ENCODE assay signal across 10 cellular contexts in the genomic region with DNA sequence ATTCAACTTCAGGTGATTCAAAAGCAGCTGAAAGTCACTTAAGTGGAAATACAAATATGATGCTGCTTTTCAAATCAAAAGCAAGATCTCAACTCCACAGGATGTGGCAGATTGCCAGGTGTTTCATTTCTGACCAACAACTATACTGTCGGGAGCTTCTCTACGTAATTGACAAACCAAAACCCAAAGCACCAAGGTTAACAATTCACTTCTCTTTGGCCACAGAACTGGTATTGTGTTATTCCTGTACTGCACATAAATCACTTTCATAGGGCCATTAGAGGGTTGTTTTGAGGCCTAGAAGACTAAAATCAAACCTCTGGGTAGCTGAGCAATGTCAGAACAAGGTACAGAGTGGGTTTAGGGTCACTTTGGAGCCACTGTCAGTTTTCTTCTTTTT.
A peak's percentile ranks its signal among the peaks of the same experiment; 100 is the strongest.
DNase-seq lines count a peak whose midpoint lies in the region; ATAC-seq, FAIRE-seq and TF ChIP-seq lines count a peak whose summit lies in the region.
"Had no signal": no experiment of that assay in that cellular context is flagged by ENCODE, and none has a peak within 500 bp of the region (broad histone marks: within the 10 kb centered on the region; RNA-seq: fewer than 3 reads in every experiment).

No MANE protein-coding gene starts in this region.

- TF ChIP-seq CTCF in GM12878 (IDR thresholded peaks at IDR 0.05 in 2 of 3, conservative IDR thresholded peaks at IDR 0.05 in 1 of 3; ENCODE audit: control insufficient read depth in 2 of 3, extremely low read depth in 1 of 3, insufficient read depth in 1 of 3, low read depth in 3 of 3, low read length in 3 of 3) (no peak), SK-N-SH (IDR thresholded peaks at IDR 0.05) (no peak), WERI-Rb-1 (IDR thresholded peaks at IDR 0.05; ENCODE audit: low read depth, low read length) (no peak)

- H2AFZ ChIP-seq in GM12878 (ENCODE audit: control insufficient read depth, low read depth, low read length) (no peak overlapping the region), Karpas-422 (ENCODE audit: low read length) (no peak overlapping the region), SK-N-SH (ENCODE audit: low read depth) (no peak overlapping the region)

- no peak for TF ChIP-seq RAD21 in GM12878 (IDR thresholded peaks at IDR 0.05; ENCODE audit: insufficient read depth, low read depth, low read length)
- TF ChIP-seq RAD21 in SK-N-SH (IDR thresholded peaks at IDR 0.05; ENCODE audit: low read length) = no peak

- no peaks in the 10 kb centered on the region; the same call in 2 of the 3 replicates for H3K9me3 ChIP-seq in GM12878 (replicated peaks; ENCODE audit: control insufficient read depth, insufficient read depth, low read length)
- peaks cover 25% of the 10 kb centered on the region for H3K9me3 ChIP-seq in Karpas-422 (ENCODE audit: low read length)
- H3K9me3 ChIP-seq in SK-N-SH = no peaks in the 10 kb centered on the region
- H3K9me3 ChIP-seq in WERI-Rb-1 (ENCODE audit: severe bottlenecking) = peaks cover 2% of the 10 kb centered on the region
- H3K9me3 ChIP-seq: SJCRH30 had no signal

- intact Hi-C loops in GM12878 (cut with micrococcal nuclease; ENCODE audit: unreplicated experiment) = no loop called here

- RAD21 ChIA-PET in GM12878 (lab: Charles Lee; ENCODE audit: unreplicated experiment) = no interaction called here

- H4K20me1 ChIP-seq in GM12878 (ENCODE audit: control insufficient read depth, insufficient read depth) = no peaks in the 10 kb centered on the region
- H4K20me1 ChIP-seq in Karpas-422 (ENCODE audit: insufficient read depth, low read depth, low read length) = no peaks in the 10 kb centered on the region
- H4K20me1 ChIP-seq in SK-N-SH (ENCODE audit: insufficient read depth) = no peaks in the 10 kb centered on the region

- H3K4me3 ChIP-seq in GM12878 = no peak overlapping the region
- H3K4me3 ChIP-seq in Karpas-422 (ENCODE audit: low read length) = no peak overlapping the region
- no peak overlapping the region for H3K4me3 ChIP-seq in SK-N-SH (ENCODE audit: low read depth in 2 of 2, low read length in 1 of 2)
- no peak overlapping the region for H3K4me3 ChIP-seq in WERI-Rb-1 (ENCODE audit: low read depth, low read length)
- H3K4me3 ChIP-seq: SJCRH30 had no signal

- H3F3A ChIP-seq in SK-N-SH (replicated peaks; ENCODE audit: insufficient read depth) = no peaks in the 10 kb centered on the region

- POLR2A ChIA-PET in GM12878 (lab: Charles Lee) (no interaction called here), SK-N-SH (lab: Yijun Ruan, JAX) (no interaction called here)

- no peak for TF ChIP-seq POLR2A in GM12878 (IDR thresholded peaks at IDR 0.05; ENCODE audit: low read depth, low read length)

- H3K27ac ChIP-seq in GM12878 (ENCODE audit: control insufficient read depth, insufficient read depth) = no peak overlapping the region
- no peak overlapping the region for H3K27ac ChIP-seq in Karpas-422 (ENCODE audit: low read length)
- no peak overlapping the region for H3K27ac ChIP-seq in SK-N-SH (ENCODE audit: low read depth in 2 of 2, low read length in 1 of 2)
- H3K27ac ChIP-seq in WERI-Rb-1 = no peak overlapping the region
- H3K27ac ChIP-seq: SJCRH30 had no signal

- no TSS peak for BruUV-seq in GM12878 (replicated peaks; lab: Mats Ljungman, UMichigan)

- peak; percentile 72 for DNase-seq in NCI-H1092 (lab: John Stamatoyannopoulos, UW)
- peak; percentile 65 for DNase-seq in GM12878 (ENCODE audit: low read depth, low spot score)
- DNase-seq in Karpas-422 = no peak
- DNase-seq in SK-N-SH = no peak
- no peak for DNase-seq in WERI-Rb-1
- no peak for DNase-seq in stimulated activated CD4-positive, alpha-beta T cell treated with anti-CD3 and anti-CD28 coated beads, Interleukin-15, amount 100 ng/mL, for 24 hours

- H3K36me3 ChIP-seq in GM12878 (ENCODE audit: control insufficient read depth in 2 of 2, insufficient read depth in 2 of 2, low read length in 1 of 2) (no peaks in the 10 kb centered on the region), Karpas-422 (ENCODE audit: insufficient read depth, low read length) (no peaks in the 10 kb centered on the region), SK-N-SH (replicated peaks in 1 of 2; ENCODE audit: control insufficient read depth in 1 of 2, insufficient read depth in 2 of 2, low read length in 1 of 2) (no peaks in the 10 kb centered on the region), WERI-Rb-1 (no peaks in the 10 kb centered on the region)
- H3K36me3 ChIP-seq: SJCRH30 had no signal

- H3K9ac ChIP-seq in GM12878 (ENCODE audit: control insufficient read depth, insufficient read depth, low read length) = no peak overlapping the region
- no peak overlapping the region for H3K9ac ChIP-seq in Karpas-422 (ENCODE audit: low read length)
- H3K9ac ChIP-seq in SK-N-SH = no peak overlapping the region

- ATAC-seq in GM18520 (IDR thresholded peaks at IDR 0.05; ENCODE audit: unreplicated experiment) (peak; percentile 99), HG02588 (IDR thresholded peaks at IDR 0.05; ENCODE audit: unreplicated experiment) (peak; percentile 100), GM12878 (peak; percentile 99)

- CTCF ChIA-PET in GM12878 (lab: Yijun Ruan, JAX) = no interaction called here
- CTCF ChIA-PET in SK-N-SH (lab: Yijun Ruan, JAX) = no interaction called here

- TF ChIP-seq EP300 in GM12878 (IDR thresholded peaks at IDR 0.05; ENCODE audit: borderline replicate concordance in 1 of 2, control insufficient read depth in 1 of 2, low read depth in 2 of 2, low read length in 2 of 2) = peak; percentile 46 to 89; a peak in 3 of 4 replicates
- no peak for TF ChIP-seq EP300 in SK-N-SH (IDR thresholded peaks at IDR 0.05; ENCODE audit: borderline replicate concordance in 1 of 2, low read depth in 1 of 2, low read length in 1 of 2)

- no peak for FAIRE-seq in GM12878 (lab: Jason Lieb, UNC)
- FAIRE-seq: colon had no signal

- in situ Hi-C loops in GM12878 (cut with MboI) = no loop called here

- no peaks in the 10 kb centered on the region for H3K4me1 ChIP-seq in GM12878 (ENCODE audit: control insufficient read depth, insufficient read depth, low read length)
- no peaks in the 10 kb centered on the region for H3K4me1 ChIP-seq in Karpas-422 (ENCODE audit: low read length)
- no peaks in the 10 kb centered on the region for H3K4me1 ChIP-seq in SK-N-SH (ENCODE audit: control insufficient read depth in 1 of 2, insufficient read depth in 2 of 2, low read depth in 1 of 2, low read length in 1 of 2)
- H3K4me1 ChIP-seq: SJCRH30 had no signal

- H3K79me2 ChIP-seq in GM12878 (ENCODE audit: control insufficient read depth, insufficient read depth, low read length) (no peaks in the 10 kb centered on the region), Karpas-422 (ENCODE audit: low read length) (no peaks in the 10 kb centered on the region), SK-N-SH (ENCODE audit: insufficient read depth) (no peaks in the 10 kb centered on the region)

- 2% methylated on average over 2 of the region's 2 CpGs for WGBS in GM12878 (ENCODE audit: insufficient coverage, insufficient replicate concordance, low lambda C conversion rate, missing lambda C conversion rate)
- 41% methylated on average over 2 of the region's 2 CpGs for WGBS in SK-N-SH (ENCODE audit: low lambda C conversion rate)

- no peak overlapping the region for H3K4me2 ChIP-seq in GM12878 (ENCODE audit: control insufficient read depth, insufficient read depth)
- no peak overlapping the region for H3K4me2 ChIP-seq in Karpas-422 (ENCODE audit: low read depth, low read length, poor library complexity, severe bottlenecking)
- no peak overlapping the region for H3K4me2 ChIP-seq in SK-N-SH

- H3K9me2 ChIP-seq in Karpas-422 (replicated peaks; ENCODE audit: insufficient read depth, low read length) = no peaks in the 10 kb centered on the region
- no peaks in the 10 kb centered on the region for H3K9me2 ChIP-seq in SK-N-SH

- H3K27me3 ChIP-seq in GM12878 (replicated peaks in 1 of 2; ENCODE audit: control insufficient read depth in 2 of 2, insufficient read depth in 2 of 2, low read length in 1 of 2) (no peaks in the 10 kb centered on the region), Karpas-422 (ENCODE audit: low read length) (no peaks in the 10 kb centered on the region), SK-N-SH (ENCODE audit: insufficient read depth) (no peaks in the 10 kb centered on the region), WERI-Rb-1 (ENCODE audit: insufficient read depth, low read depth, severe bottlenecking) (no peaks in the 10 kb centered on the region)
- H3K27me3 ChIP-seq: SJCRH30 had no signal

- SMC1A ChIA-PET in GM12878 (lab: Charles Lee; ENCODE audit: uncharacterized antibody, unreplicated experiment) = interaction anchor here (1.2 kb wide), 1 partner anchor 19 kb away, joined by 3 read pairs; no protein-coding TSS in a partner anchor

TF ChIP-seq in GM12878, 131 proteins besides CTCF, POLR2A, EP300 and RAD21 (continues in another document):
- no peak for TF ChIP-seq KLF5 (IDR thresholded peaks at IDR 0.05; ENCODE audit: partially characterized antibody)
- no peak for TF ChIP-seq SUPT20H (IDR thresholded peaks at IDR 0.05; ENCODE audit: borderline replicate concordance, control insufficient read depth, low read depth, low read length)
- no peak for TF ChIP-seq YBX1 (IDR thresholded peaks at IDR 0.05)

TF ChIP-seq in SK-N-SH, 30 proteins besides CTCF, POLR2A, EP300 and RAD21:
- TF ChIP-seq, protein P1, sequence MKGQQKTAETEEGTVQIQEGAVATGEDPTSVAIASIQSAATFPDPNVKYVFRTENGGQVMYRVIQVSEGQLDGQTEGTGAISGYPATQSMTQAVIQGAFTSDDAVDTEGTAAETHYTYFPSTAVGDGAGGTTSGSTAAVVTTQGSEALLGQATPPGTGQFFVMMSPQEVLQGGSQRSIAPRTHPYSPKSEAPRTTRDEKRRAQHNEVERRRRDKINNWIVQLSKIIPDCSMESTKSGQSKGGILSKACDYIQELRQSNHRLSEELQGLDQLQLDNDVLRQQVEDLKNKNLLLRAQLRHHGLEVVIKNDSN (IDR thresholded peaks at IDR 0.05; ENCODE audit: borderline replicate concordance, low read depth) = no peak

Comparison
In these comparisons a context has a peak if more than half of its experiments do, and no peak if none do; other contexts are left out.
1. DNase-seq: peak in NCI-H1092 (single experiment) and GM12878 (single experiment); none in Karpas-422 (single experiment), SK-N-SH (single experiment), WERI-Rb-1 (single experiment) and stimulated activated CD4-positive, alpha-beta T cell treated with anti-CD3 and anti-CD28 coated beads, Interleukin-15, amount 100 ng/mL, for 24 hours (single experiment).
2. Peak in every context shown above with its lines, with median percentiles within 50 percentile points of each other: ATAC-seq.